In the genomic region with DNA sequence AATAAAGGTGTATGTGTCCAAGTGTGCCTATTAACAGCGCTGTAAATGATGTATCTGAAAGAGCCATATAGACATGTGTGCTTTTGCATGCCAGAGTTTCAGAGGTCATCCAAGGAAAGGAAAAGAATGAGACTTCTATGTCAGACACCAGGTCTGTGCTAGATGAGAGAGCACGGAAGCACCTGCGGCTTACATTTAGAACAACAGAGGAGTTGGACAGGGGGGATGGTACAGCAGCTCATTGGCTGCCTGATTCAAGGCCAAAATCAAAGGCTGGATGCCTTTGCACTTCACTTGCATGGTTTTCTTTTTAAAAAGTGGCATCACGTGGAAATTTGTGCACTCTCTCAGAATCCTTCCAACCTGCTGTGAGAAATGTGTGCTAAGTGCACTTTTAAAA, we compare ENCODE assay signal across 36 cellular contexts. TPM values are rescaled to one million over a fixed set of nuclear protein-coding genes. Genes with fewer than 3 reads are reported as not detected.
"Had no signal": no experiment of that assay in that cellular context is flagged by ENCODE, and none has a peak within 500 bp of the region (broad histone marks: within the 10 kb centered on the region; RNA-seq: fewer than 3 reads in every experiment).

No MANE protein-coding gene starts in this region.

- H3K4me1 Mint-ChIP-seq: activated CD4-positive, alpha-beta memory T cell treated with anti-CD3 and anti-CD28 coated beads, Interleukin-2, amount 10 ng/mL, durations not matched to agents 7 days and 5 days; activated CD4-positive, alpha-beta T cell treated with anti-CD3 and anti-CD28 coated beads, Interleukin-2, amount 10 ng/mL, durations not matched to agents 7 days and 5 days; activated naive CD4-positive, alpha-beta T cell treated with anti-CD3 and anti-CD28 coated beads, Interleukin-2, amount 50 U/mL, for 24 hours; activated naive CD8-positive, alpha-beta T cell treated with anti-CD3 and anti-CD28 coated beads for 36 hours; activated naive CD8-positive, alpha-beta T cell treated with anti-CD3 and anti-CD28 coated beads, Interleukin-2, amount 50 U/mL, for 24 hours had no signal

- DNase-seq: activated CD4-positive, alpha-beta memory T cell treated with anti-CD3 and anti-CD28 coated beads, Interleukin-2, amount 10 ng/mL, durations not matched to agents 7 days and 5 days; activated CD4-positive, alpha-beta T cell treated with anti-CD3 and anti-CD28 coated beads for 4 hours; activated CD4-positive, alpha-beta T cell treated with anti-CD3 and anti-CD28 coated beads, Interleukin-2, amount 10 ng/mL, durations not matched to agents 7 days and 5 days; activated CD4-positive, alpha-beta T cell treated with anti-CD3 and anti-CD28 coated beads, Interleukin-2, amount 50 U/mL, for 4 hours; activated CD4-positive, CD25-positive, alpha-beta regulatory T cell; activated CD4-positive, CD25-positive, alpha-beta regulatory T cell treated with anti-CD3 and anti-CD28 coated beads, Interleukin-2, amount 50 U/mL, for 72 hours; activated CD8-positive, alpha-beta memory T cell treated with anti-CD3 and anti-CD28 coated beads, Interleukin-2, amount 50 U/mL, for 4 hours; activated gamma-delta T cell; activated naive CD4-positive, alpha-beta T cell; activated naive CD8-positive, alpha-beta T cell treated with anti-CD3 and anti-CD28 coated beads for 36 hours; activated naive CD8-positive, alpha-beta T cell treated with anti-CD3 and anti-CD28 coated beads, Interleukin-2, amount 50 U/mL, for 24 hours; activated T-cell treated with anti-CD3 and anti-CD28 coated beads, Interleukin-2, amount 50 U/mL, for 1 hour; activated T-cell treated with anti-CD3 and anti-CD28 coated beads, Interleukin-2, amount 50 U/mL, for 48 hours; adrenal gland; amygdala; aorta; body of pancreas; caudate nucleus; cortex of kidney; dermis blood vessel endothelial cell; effector CD4-positive, alpha-beta T cell; effector memory CD8-positive, alpha-beta T cell; erythroblast; gastrocnemius medialis; glutamatergic neuron; heart left ventricle; hypothalamus; T-helper 17 cell; T1000 had no signal

- FAIRE-seq: colon had no signal

- H3K27ac Mint-ChIP-seq: activated CD4-positive, alpha-beta memory T cell treated with anti-CD3 and anti-CD28 coated beads, Interleukin-2, amount 10 ng/mL, durations not matched to agents 7 days and 5 days; activated CD4-positive, alpha-beta T cell treated with anti-CD3 and anti-CD28 coated beads, Interleukin-2, amount 10 ng/mL, durations not matched to agents 7 days and 5 days; activated naive CD4-positive, alpha-beta T cell treated with anti-CD3 and anti-CD28 coated beads, Interleukin-2, amount 50 U/mL, for 24 hours; activated naive CD8-positive, alpha-beta T cell treated with anti-CD3 and anti-CD28 coated beads for 36 hours; activated naive CD8-positive, alpha-beta T cell treated with anti-CD3 and anti-CD28 coated beads, Interleukin-2, amount 50 U/mL, for 24 hours; activated T-helper 1 cell treated with anti-CD3 and anti-CD28 coated beads, Interleukin-12 subunit alpha, Interleukin-12 subunit beta, Interleukin-2, Interleukin-4 antibody, amounts not matched to agents 30 ng/mL and 10 ng/mL and 1 ng/mL, durations not matched to agents 14 hours and 24 hours and 36 hours; effector memory CD8-positive, alpha-beta T cell; T-helper 17 cell; T-helper 2 cell treated with Interferon-gamma antibody and Interleukin-4, amounts not matched to agents 5 μg/mL and 100 μg/mL, for 36 hours had no signal

- H3K27me3 ChIP-seq: adrenal gland, body of pancreas, gastrocnemius medialis had no signal

- H3K27ac ChIP-seq: adrenal gland, body of pancreas, esophagus muscularis mucosa, foreskin keratinocyte, gastrocnemius medialis, heart left ventricle had no signal

- H3K9me3 Mint-ChIP-seq: activated CD4-positive, alpha-beta memory T cell treated with anti-CD3 and anti-CD28 coated beads, Interleukin-2, amount 10 ng/mL, durations not matched to agents 7 days and 5 days; activated CD4-positive, alpha-beta T cell treated with anti-CD3 and anti-CD28 coated beads, Interleukin-2, amount 10 ng/mL, durations not matched to agents 7 days and 5 days; activated naive CD4-positive, alpha-beta T cell treated with anti-CD3 and anti-CD28 coated beads, Interleukin-2, amount 50 U/mL, for 24 hours; activated naive CD8-positive, alpha-beta T cell treated with anti-CD3 and anti-CD28 coated beads for 36 hours; activated naive CD8-positive, alpha-beta T cell treated with anti-CD3 and anti-CD28 coated beads, Interleukin-2, amount 50 U/mL, for 24 hours; activated T-helper 1 cell treated with anti-CD3 and anti-CD28 coated beads, Interleukin-12 subunit alpha, Interleukin-12 subunit beta, Interleukin-2, Interleukin-4 antibody, amounts not matched to agents 30 ng/mL and 10 ng/mL and 1 ng/mL, durations not matched to agents 14 hours and 24 hours and 36 hours; effector memory CD8-positive, alpha-beta T cell; T-helper 2 cell treated with Interferon-gamma antibody and Interleukin-4, amounts not matched to agents 5 μg/mL and 100 μg/mL, for 36 hours had no signal

- H3K4me1 ChIP-seq: adrenal gland, body of pancreas, esophagus muscularis mucosa, foreskin keratinocyte, gastrocnemius medialis, heart left ventricle had no signal

- H3K9me3 ChIP-seq: adrenal gland, body of pancreas, esophagus muscularis mucosa, gastrocnemius medialis, heart left ventricle had no signal

- H3K4me3 ChIP-seq: adrenal gland, body of pancreas, esophagus muscularis mucosa, gastrocnemius medialis, heart left ventricle had no signal

- H3K36me3 ChIP-seq: adrenal gland, esophagus muscularis mucosa, gastrocnemius medialis, heart left ventricle had no signal

- H3K4me3 Mint-ChIP-seq: activated CD4-positive, alpha-beta memory T cell treated with anti-CD3 and anti-CD28 coated beads, Interleukin-2, amount 10 ng/mL, durations not matched to agents 7 days and 5 days; activated CD4-positive, alpha-beta T cell treated with anti-CD3 and anti-CD28 coated beads, Interleukin-2, amount 10 ng/mL, durations not matched to agents 7 days and 5 days; activated naive CD4-positive, alpha-beta T cell treated with anti-CD3 and anti-CD28 coated beads, Interleukin-2, amount 50 U/mL, for 24 hours; activated naive CD8-positive, alpha-beta T cell treated with anti-CD3 and anti-CD28 coated beads for 36 hours; activated naive CD8-positive, alpha-beta T cell treated with anti-CD3 and anti-CD28 coated beads, Interleukin-2, amount 50 U/mL, for 24 hours; activated T-helper 1 cell treated with anti-CD3 and anti-CD28 coated beads, Interleukin-12 subunit alpha, Interleukin-12 subunit beta, Interleukin-2, Interleukin-4 antibody, amounts not matched to agents 30 ng/mL and 10 ng/mL and 1 ng/mL, durations not matched to agents 14 hours and 24 hours and 36 hours; effector memory CD8-positive, alpha-beta T cell; T-helper 17 cell; T-helper 2 cell treated with Interferon-gamma antibody and Interleukin-4, amounts not matched to agents 5 μg/mL and 100 μg/mL, for 36 hours had no signal

- H3K36me3 Mint-ChIP-seq: activated naive CD4-positive, alpha-beta T cell treated with anti-CD3 and anti-CD28 coated beads, Interleukin-2, amount 50 U/mL, for 24 hours; activated naive CD8-positive, alpha-beta T cell treated with anti-CD3 and anti-CD28 coated beads for 36 hours had no signal

- ATAC-seq: activated naive CD8-positive, alpha-beta T cell treated with anti-CD3 and anti-CD28 coated beads, Interleukin-2, amount 50 U/mL, for 24 hours; body of pancreas; effector memory CD8-positive, alpha-beta T cell; gastrocnemius medialis; heart left ventricle; T-helper 17 cell had no signal

RNA-seq across cellular contexts. Expression of a gene that starts 32.8 kb away (rescaled TPM):
- total RNA-seq: activated CD4-positive, alpha-beta memory T cell treated with anti-CD3 and anti-CD28 coated beads, Interleukin-2, amount 10 ng/mL, durations not matched to agents 7 days and 5 days; activated CD4-positive, alpha-beta T cell treated with anti-CD3 and anti-CD28 coated beads, Interleukin-2, amount 10 ng/mL, durations not matched to agents 7 days and 5 days; activated naive CD8-positive, alpha-beta T cell treated with anti-CD3 and anti-CD28 coated beads for 36 hours; activated T-helper 1 cell treated with anti-CD3 and anti-CD28 coated beads, Interleukin-12 subunit alpha, Interleukin-12 subunit beta, Interleukin-2, Interleukin-4 antibody, amounts not matched to agents 30 ng/mL and 10 ng/mL and 1 ng/mL, durations not matched to agents 14 hours and 24 hours and 36 hours; aorta; body of pancreas; chondrocyte; dermis blood vessel endothelial cell; foreskin keratinocyte; heart left ventricle; T-helper 17 cell had no signal
- polyA plus RNA-seq: foreskin keratinocyte, heart left ventricle had no signal
